In the genomic region with DNA sequence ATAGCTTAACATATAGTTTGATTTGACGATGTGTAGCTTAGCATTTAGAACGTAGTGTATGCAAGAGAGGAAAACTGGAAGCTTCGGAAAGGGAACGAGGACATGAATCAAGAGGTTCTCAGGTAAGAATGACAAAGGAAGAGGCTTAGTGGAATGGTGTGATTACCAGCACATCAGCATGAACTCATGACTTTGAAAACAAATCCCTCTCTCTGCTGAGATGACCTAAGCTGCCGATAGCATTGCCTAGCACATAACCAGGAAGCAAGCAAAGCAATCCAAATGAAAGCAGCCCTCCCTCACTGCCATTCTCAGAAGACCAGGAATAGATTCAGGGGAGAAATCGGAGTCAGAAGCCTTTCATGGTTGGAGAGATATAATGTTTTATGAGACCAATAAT, we compare ENCODE assay signal across 24 cellular contexts. TPM values are rescaled to one million over a fixed set of nuclear protein-coding genes. Genes with fewer than 3 reads are reported as not detected.
"Had no signal": no experiment of that assay in that cellular context is flagged by ENCODE, and none has a peak within 500 bp of the region (broad histone marks: within the 10 kb centered on the region; RNA-seq: fewer than 3 reads in every experiment).

No MANE protein-coding gene starts in this region.

- H3K36me3 ChIP-seq: pancreas, WERI-Rb-1 had no signal

- ATAC-seq: activated naive CD4-positive, alpha-beta T cell treated with anti-CD3 and anti-CD28 coated beads, Interleukin-2, amount 50 U/mL, for 72 hours; left colon; mucosa of descending colon; pancreas had no signal

- H3K4me3 Mint-ChIP-seq: memory B cell; nephron progenitor cell; T-helper 2 cell treated with Interferon-gamma antibody and Interleukin-4, amounts not matched to agents 5 μg/mL and 100 μg/mL, for 36 hours had no signal

- H3K4me1 ChIP-seq: pancreas had no signal

- H3K36me3 Mint-ChIP-seq: activated naive CD4-positive, alpha-beta T cell treated with anti-CD3 and anti-CD28 coated beads, Interleukin-2, amount 50 U/mL, for 72 hours; memory B cell had no signal

- DNase-seq: activated CD4-positive, alpha-beta T cell treated with anti-CD3 and anti-CD28 coated beads for 1 hour; activated CD4-positive, alpha-beta T cell treated with anti-CD3 and anti-CD28 coated beads, Interleukin-2, amount 50 U/mL, for 1 hour; activated T-cell treated with anti-CD3 and anti-CD28 coated beads, Interleukin-2, amount 50 U/mL, for 1 hour; cerebellar nuclear complex; left colon; mucosa of descending colon; nephron progenitor cell; pancreas; right cardiac atrium; stimulated activated CD4-positive, alpha-beta T cell treated with anti-CD3 and anti-CD28 coated beads, Interleukin-4, amount 100 ng/mL, for 24 hours; stimulated activated naive CD4-positive, alpha-beta T cell treated with Interleukin-2 at 50 U/mL for 16 hours; WERI-Rb-1 had no signal

- H3K27ac ChIP-seq: coronary artery, epithelial cell of prostate, pancreas, WERI-Rb-1 had no signal

- FAIRE-seq: keratinocyte, pancreas had no signal

- H3K4me1 Mint-ChIP-seq: memory B cell, nephron progenitor cell had no signal

- H3K27ac Mint-ChIP-seq: activated naive CD4-positive, alpha-beta T cell treated with anti-CD3 and anti-CD28 coated beads, Interleukin-2, amount 50 U/mL, for 72 hours; memory B cell; nephron progenitor cell; T-helper 2 cell treated with Interferon-gamma antibody and Interleukin-4, amounts not matched to agents 5 μg/mL and 100 μg/mL, for 36 hours had no signal

- H3K9me3 Mint-ChIP-seq: activated naive CD4-positive, alpha-beta T cell treated with anti-CD3 and anti-CD28 coated beads, Interleukin-2, amount 50 U/mL, for 72 hours; memory B cell; nephron progenitor cell; T-helper 2 cell treated with Interferon-gamma antibody and Interleukin-4, amounts not matched to agents 5 μg/mL and 100 μg/mL, for 36 hours had no signal

- H3K4me3 ChIP-seq: coronary artery, mucosa of descending colon, pancreas had no signal

- H3K9me3 ChIP-seq: mucosa of descending colon, pancreas had no signal

RNA-seq across cellular contexts. Expression of a gene that starts 51.3 kb away (rescaled TPM):
- total RNA-seq: activated naive CD4-positive, alpha-beta T cell treated with anti-CD3 and anti-CD28 coated beads, Interleukin-2, amount 50 U/mL, for 72 hours; fibroblast of villous mesenchyme; glomerular endothelial cell; left colon; lower leg skin; mucosa of descending colon; pancreas; pulmonary artery endothelial cell; right cardiac atrium; ureter had no signal
- polyA plus RNA-seq: adipose tissue, keratinocyte, pancreas, right cardiac atrium had no signal

RNA-seq across cellular contexts. Expression of a gene that starts 58.1 kb away (rescaled TPM):
- total RNA-seq: activated naive CD4-positive, alpha-beta T cell treated with anti-CD3 and anti-CD28 coated beads, Interleukin-2, amount 50 U/mL, for 72 hours; fibroblast of villous mesenchyme; glomerular endothelial cell; pulmonary artery endothelial cell had no signal
- polyA plus RNA-seq: keratinocyte had no signal
